In genomic region chr5:133552925-133553525, GRCh38 we compare ENCODE assay signal across 8 cellular contexts. TPM values are rescaled to one million over a fixed set of nuclear protein-coding genes. Genes with fewer than 3 reads are reported as not detected.
DNase-seq lines count a peak whose midpoint lies in the region; ATAC-seq and TF ChIP-seq lines count a peak whose summit lies in the region.

No MANE protein-coding gene starts in this region.

- no peaks in the 10 kb centered on the region for H3K4me1 Mint-ChIP-seq in CD4-positive, CD25-positive, alpha-beta regulatory T cell
- H3K4me1 Mint-ChIP-seq in activated CD8-positive, alpha-beta T cell treated with anti-CD3 and anti-CD28 coated beads for 36 hours (ENCODE audit: low read depth), result no peaks in the 10 kb centered on the region
- peaks cover 18% of the 10 kb centered on the region for H3K4me1 Mint-ChIP-seq in neural progenitor cell

- CTCF ChIA-PET in activated CD8-positive, alpha-beta T cell treated with anti-CD3 and anti-CD28 coated beads for 36 hours (lab: Charles Lee), result interaction anchor here (0.7 to 1.5 kb wide), 10 partner anchors 9 to 349 kb away, joined by 3 to 7 read pairs (median 3); no protein-coding TSS in a partner anchor

- TF ChIP-seq POLR2A in vagina (IDR thresholded peaks at IDR 0.05), result no peak

- no peak overlapping the region for H2AFZ ChIP-seq in neural progenitor cell (replicated peaks)

- no peaks in the 10 kb centered on the region for H3K79me2 ChIP-seq in neural progenitor cell (ENCODE audit: low read depth)

- no peaks in the 10 kb centered on the region for H3K36me3 Mint-ChIP-seq in CD4-positive, CD25-positive, alpha-beta regulatory T cell
- H3K36me3 Mint-ChIP-seq in activated CD8-positive, alpha-beta T cell treated with anti-CD3 and anti-CD28 coated beads for 36 hours (ENCODE audit: low read depth), result no peaks in the 10 kb centered on the region
- no peaks in the 10 kb centered on the region for H3K36me3 Mint-ChIP-seq in neural progenitor cell

- H3K27me3 Mint-ChIP-seq in CD4-positive, CD25-positive, alpha-beta regulatory T cell, result peaks cover 31% of the 10 kb centered on the region
- H3K27me3 Mint-ChIP-seq in activated CD8-positive, alpha-beta T cell treated with anti-CD3 and anti-CD28 coated beads for 36 hours, result peaks cover 24% of the 10 kb centered on the region
- peaks cover 11% of the 10 kb centered on the region for H3K27me3 Mint-ChIP-seq in neural progenitor cell (ENCODE audit: insufficient read depth, low read depth)

- no peak overlapping the region for H3K9ac ChIP-seq in neural progenitor cell

- DNase-seq in CD4-positive, CD25-positive, alpha-beta regulatory T cell, result peak in 2 of 3 donors; percentile 17 to 59
- DNase-seq in NCI-H748 (lab: John Stamatoyannopoulos, UW; ENCODE audit: unreplicated experiment), result peak; percentile 73
- DNase-seq in activated CD8-positive, alpha-beta T cell treated with anti-CD3 and anti-CD28 coated beads for 36 hours, result peak; percentile 71
- peak; percentile 68 for DNase-seq in epithelial cell of esophagus (ENCODE audit: low read depth)
- peak; percentile 82 for DNase-seq in neural progenitor cell (ENCODE audit: low spot score)
- DNase-seq in vagina (ENCODE audit: extremely low spot score in 2 of 2), result no peak

- no peaks in the 10 kb centered on the region for H3K36me3 ChIP-seq in CD4-positive, CD25-positive, alpha-beta regulatory T cell (ENCODE audit: control insufficient read depth, insufficient read depth, low read length)
- H3K36me3 ChIP-seq in neural progenitor cell (no peaks in the 10 kb centered on the region), vagina (no peaks in the 10 kb centered on the region)

- H3K27me3 ChIP-seq in CD4-positive, CD25-positive, alpha-beta regulatory T cell (ENCODE audit: control insufficient read depth, insufficient read depth, low read length), result peaks cover 7% of the 10 kb centered on the region
- H3K27me3 ChIP-seq in neural progenitor cell, result no peaks in the 10 kb centered on the region
- H3K27me3 ChIP-seq in vagina, result no peaks in the 10 kb centered on the region

- H3K27ac Mint-ChIP-seq in CD4-positive, CD25-positive, alpha-beta regulatory T cell, result no peak overlapping the region
- no peak overlapping the region for H3K27ac Mint-ChIP-seq in activated CD8-positive, alpha-beta T cell treated with anti-CD3 and anti-CD28 coated beads for 36 hours
- H3K27ac Mint-ChIP-seq in neural progenitor cell, result no peak overlapping the region

- intact Hi-C loops in activated CD8-positive, alpha-beta T cell treated with anti-CD3 and anti-CD28 coated beads for 36 hours (cut with micrococcal nuclease), result loop anchor here (5.0 kb wide), 1 partner anchor 314 kb away; no protein-coding TSS in a partner anchor
- intact Hi-C loops in vagina (cut with DNase I), result no loop called here

- H3K4me3 Mint-ChIP-seq in CD4-positive, CD25-positive, alpha-beta regulatory T cell, result no peak overlapping the region
- H3K4me3 Mint-ChIP-seq in activated CD8-positive, alpha-beta T cell treated with anti-CD3 and anti-CD28 coated beads for 36 hours, result no peak overlapping the region
- no peak overlapping the region for H3K4me3 Mint-ChIP-seq in neural progenitor cell

- H3K4me2 ChIP-seq in neural progenitor cell, result no peak overlapping the region

- peak; percentile 80 for TF ChIP-seq CTCF in activated CD8-positive, alpha-beta T cell treated with anti-CD3 and anti-CD28 coated beads for 36 hours (IDR thresholded peaks at IDR 0.05)
- peak; percentile 90 for TF ChIP-seq CTCF in epithelial cell of esophagus (IDR thresholded peaks at IDR 0.05; ENCODE audit: insufficient read depth, low read depth, low read length, missing control alignments)
- peak; percentile 80 for TF ChIP-seq CTCF in neural progenitor cell (IDR thresholded peaks at IDR 0.05)
- TF ChIP-seq CTCF in vagina (IDR thresholded peaks at IDR 0.05), result peak in 2 of 3 experiments; percentile 7 to 9

- no peaks in the 10 kb centered on the region for H4K20me1 ChIP-seq in neural progenitor cell (ENCODE audit: low read depth)

- POLR2A ChIA-PET in activated CD8-positive, alpha-beta T cell treated with anti-CD3 and anti-CD28 coated beads for 36 hours (lab: Charles Lee), result no interaction called here

- H3K9me3 Mint-ChIP-seq in CD4-positive, CD25-positive, alpha-beta regulatory T cell, result no peaks in the 10 kb centered on the region
- H3K9me3 Mint-ChIP-seq in activated CD8-positive, alpha-beta T cell treated with anti-CD3 and anti-CD28 coated beads for 36 hours, result no peaks in the 10 kb centered on the region
- no peaks in the 10 kb centered on the region for H3K9me3 Mint-ChIP-seq in neural progenitor cell

- H3K27ac ChIP-seq in CD4-positive, CD25-positive, alpha-beta regulatory T cell (ENCODE audit: insufficient read depth, low read length, poor library complexity, severe bottlenecking), result no peak overlapping the region
- H3K27ac ChIP-seq in neural progenitor cell, result no peak overlapping the region
- no peak overlapping the region for H3K27ac ChIP-seq in vagina

- H3K4me3 ChIP-seq in CD4-positive, CD25-positive, alpha-beta regulatory T cell (ENCODE audit: low read depth, low read length), result no peak overlapping the region
- H3K4me3 ChIP-seq in epithelial cell of esophagus (ENCODE audit: low read length), result no peak overlapping the region
- H3K4me3 ChIP-seq in neural progenitor cell, result no peak overlapping the region
- no peak overlapping the region for H3K4me3 ChIP-seq in vagina

- no peaks in the 10 kb centered on the region for H3K9me3 ChIP-seq in CD4-positive, CD25-positive, alpha-beta regulatory T cell (ENCODE audit: control insufficient read depth in 2 of 2, low read length in 2 of 2)
- H3K9me3 ChIP-seq in neural progenitor cell (ENCODE audit: low read depth) (no peaks in the 10 kb centered on the region), vagina (no peaks in the 10 kb centered on the region)

- ATAC-seq in CD4-positive, CD25-positive, alpha-beta regulatory T cell (ENCODE audit: low read depth in 2 of 2), result no peak
- ATAC-seq in GM21381 (IDR thresholded peaks at IDR 0.05; ENCODE audit: unreplicated experiment), result peak; percentile 65
- ATAC-seq in activated CD8-positive, alpha-beta T cell treated with anti-CD3 and anti-CD28 coated beads for 36 hours, result peak; percentile 92
- no peak for ATAC-seq in GM21717 (IDR thresholded peaks at IDR 0.05; ENCODE audit: unreplicated experiment)

- no peaks in the 10 kb centered on the region for H3K4me1 ChIP-seq in CD4-positive, CD25-positive, alpha-beta regulatory T cell (ENCODE audit: control insufficient read depth, insufficient read depth, low read length, poor library complexity, severe bottlenecking)
- H3K4me1 ChIP-seq in neural progenitor cell (no peaks in the 10 kb centered on the region), vagina (no peaks in the 10 kb centered on the region)

- H3F3A ChIP-seq in neural progenitor cell (ENCODE audit: low read depth), result no peaks in the 10 kb centered on the region

RNA-seq across cellular contexts. Expression of gene FSTL4, which starts 59.3 kb away (rescaled TPM):
- 0.57 TPM for total RNA-seq in CD4-positive, CD25-positive, alpha-beta regulatory T cell
- polyA plus RNA-seq in CD4-positive, CD25-positive, alpha-beta regulatory T cell, result not detected
- total RNA-seq in activated CD8-positive, alpha-beta T cell treated with anti-CD3 and anti-CD28 coated beads for 36 hours, result not detected
- 0.95 and 2.3 TPM in 2 replicates for total RNA-seq in neural progenitor cell (ENCODE audit: low replicate concordance)
- total RNA-seq in vagina, result 3.7 TPM

Comparison
In these comparisons a context has a peak if more than half of its experiments do, and no peak if none do; other contexts are left out.
1. ATAC-seq: peak in GM21381 (single experiment) and activated CD8-positive, alpha-beta T cell treated with anti-CD3 and anti-CD28 coated beads for 36 hours (single experiment); none in CD4-positive, CD25-positive, alpha-beta regulatory T cell (0 of 2) and GM21717 (single experiment).
2. DNase-seq: peak in CD4-positive, CD25-positive, alpha-beta regulatory T cell (2 of 3), NCI-H748 (single experiment), activated CD8-positive, alpha-beta T cell treated with anti-CD3 and anti-CD28 coated beads for 36 hours (single experiment), epithelial cell of esophagus (single experiment) and neural progenitor cell (single experiment); none in vagina (0 of 2).
3. CTCF ChIP-seq: peak in every context shown above with its lines; median percentile 90 in epithelial cell of esophagus; 80 in activated CD8-positive, alpha-beta T cell treated with anti-CD3 and anti-CD28 coated beads for 36 hours; 80 in neural progenitor cell; 8 in vagina.